In genomic region chr21:33301632-33302002, GRCh38 we compare ENCODE assay signal across 2 cellular contexts.
TF ChIP-seq lines count a peak whose summit lies in the region.

No MANE protein-coding gene starts in this region.

TF ChIP-seq in liver, 16 proteins besides CTCF, POLR2A, EP300 and RAD21:
- TF ChIP-seq YY1 (IDR thresholded peaks at IDR 0.05) = no peak
- no peak for TF ChIP-seq HNF4G (IDR thresholded peaks at IDR 0.05)
- TF ChIP-seq SP1 (IDR thresholded peaks at IDR 0.05) = no peak
- no peak for TF ChIP-seq NR2F2 (IDR thresholded peaks at IDR 0.05)
- no peak for TF ChIP-seq RXRA (IDR thresholded peaks at IDR 0.05)
- TF ChIP-seq FOXA1 (IDR thresholded peaks at IDR 0.05) = no peak
- no peak for TF ChIP-seq TAF1 (conservative IDR thresholded peaks at IDR 0.05)
- no peak for TF ChIP-seq ZBTB33 (IDR thresholded peaks at IDR 0.05)
- TF ChIP-seq REST (IDR thresholded peaks at IDR 0.05) = no peak
- TF ChIP-seq GABPA (IDR thresholded peaks at IDR 0.05 in 1 of 2, conservative IDR thresholded peaks at IDR 0.05 in 1 of 2) = no peak
- TF ChIP-seq FOXA2 (IDR thresholded peaks at IDR 0.05) = no peak
- no peak for TF ChIP-seq HNF4A (conservative IDR thresholded peaks at IDR 0.05)
- no peak for TF ChIP-seq MAX (IDR thresholded peaks at IDR 0.05)
- no peak for TF ChIP-seq ATF3 (IDR thresholded peaks at IDR 0.05)
- TF ChIP-seq JUND (IDR thresholded peaks at IDR 0.05) = no peak
- TF ChIP-seq EGR1 (IDR thresholded peaks at IDR 0.05; ENCODE audit: low read depth in 2 of 2) = no peak

TF ChIP-seq in HepG2, 621 proteins besides CTCF, POLR2A, EP300 and RAD21:
- TF ChIP-seq HNF1B (CRISPR knock-in tag; IDR thresholded peaks at IDR 0.05) = no peak
